ENCODE assay signal across 12 cellular contexts in the genomic region with DNA sequence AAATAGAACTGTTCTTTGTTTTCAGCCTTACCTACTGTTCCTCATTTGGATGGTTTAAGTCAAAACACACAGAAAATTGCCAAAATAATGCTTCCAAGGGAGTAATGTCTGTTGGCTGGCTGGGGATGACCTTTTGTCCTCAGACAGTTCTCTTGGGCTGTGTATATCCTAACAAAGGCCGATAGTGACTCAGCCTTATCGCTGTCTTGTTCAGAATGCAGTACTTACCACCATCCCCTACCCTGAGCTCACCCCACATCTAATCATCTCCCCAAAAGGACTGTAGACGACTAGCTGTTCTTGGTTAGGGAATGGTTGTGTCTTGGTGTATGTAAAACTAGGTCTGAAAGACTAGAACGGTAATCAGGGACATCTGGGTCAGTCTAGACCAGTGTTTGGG.
"Had no signal": no experiment of that assay in that cellular context is flagged by ENCODE, and none has a peak within 500 bp of the region (broad histone marks: within the 10 kb centered on the region; RNA-seq: fewer than 3 reads in every experiment).

No MANE protein-coding gene starts in this region.

- H3K9me3 Mint-ChIP-seq: activated CD4-positive, alpha-beta T cell treated with anti-CD3 and anti-CD28 coated beads, Interleukin-2, amount 10 ng/mL, durations not matched to agents 7 days and 5 days; memory B cell had no signal

- H3K27ac Mint-ChIP-seq: activated CD4-positive, alpha-beta T cell treated with anti-CD3 and anti-CD28 coated beads, Interleukin-2, amount 10 ng/mL, durations not matched to agents 7 days and 5 days; activated naive CD8-positive, alpha-beta T cell had no signal

- ATAC-seq: gastrocnemius medialis, heart right ventricle, left lung had no signal

- H3K36me3 ChIP-seq: ovary had no signal

- H3K4me3 Mint-ChIP-seq: activated CD4-positive, alpha-beta T cell treated with anti-CD3 and anti-CD28 coated beads, Interleukin-2, amount 10 ng/mL, durations not matched to agents 7 days and 5 days; activated naive CD8-positive, alpha-beta T cell; memory B cell had no signal

- H3K27me3 Mint-ChIP-seq: activated CD4-positive, alpha-beta T cell treated with anti-CD3 and anti-CD28 coated beads, Interleukin-2, amount 10 ng/mL, durations not matched to agents 7 days and 5 days; activated naive CD8-positive, alpha-beta T cell; memory B cell had no signal

- H3K27ac ChIP-seq: gastrocnemius medialis, heart right ventricle, ovary, tibial artery had no signal

- H3K27me3 ChIP-seq: gastrocnemius medialis, heart right ventricle, left lung, ovary, tibial artery had no signal

- DNase-seq: activated CD4-positive, alpha-beta T cell treated with anti-CD3 and anti-CD28 coated beads, Interleukin-2, amount 10 ng/mL, durations not matched to agents 7 days and 5 days; activated CD4-positive, CD25-positive, alpha-beta regulatory T cell; activated CD8-positive, alpha-beta memory T cell treated with anti-CD3 and anti-CD28 coated beads for 24 hours; anterior cingulate cortex; gastrocnemius medialis; heart right ventricle; left lung; ovary; stimulated activated CD4-positive, alpha-beta T cell treated with anti-CD3 and anti-CD28 coated beads, Interleukin-2, amount 100 ng/mL, for 48 hours; tibial artery had no signal

- H3K4me3 ChIP-seq: gastrocnemius medialis, heart right ventricle, left lung, ovary, tibial artery had no signal

- H3K4me1 ChIP-seq: tibial artery had no signal

- H3K9me3 ChIP-seq: gastrocnemius medialis, heart right ventricle, left lung, ovary, tibial artery had no signal
